In genomic region chr5:149410721-149411432, GRCh38 we compare ENCODE assay signal across 12 cellular contexts. TPM values are rescaled to one million over a fixed set of nuclear protein-coding genes. Genes with fewer than 3 reads are reported as not detected.
DNase-seq lines count a peak whose midpoint lies in the region; TF ChIP-seq lines count a peak whose summit lies in the region.
"Had no signal": no experiment of that assay in that cellular context is flagged by ENCODE, and none has a peak within 500 bp of the region (broad histone marks: within the 10 kb centered on the region; RNA-seq: fewer than 3 reads in every experiment).

No MANE protein-coding gene starts in this region.

- no peak for TF ChIP-seq EP300 in transverse colon (IDR thresholded peaks at IDR 0.05; ENCODE audit: low read depth)

- WGBS in esophagus squamous epithelium, 2 donors, result 62 to 66% methylated on average over 10 to 15 of the region's 15 CpGs
- 37 to 70% methylated on average over 5 to 15 of the region's 15 CpGs for WGBS in transverse colon (ENCODE audit: low coverage in 1 of 2), 2 donors

- H3K4me3 ChIP-seq in WI38 (ENCODE audit: low read depth, low read length) (peak overlapping the region; percentile 95), esophagus squamous epithelium (peak overlapping the region; percentile 24 to 66 (median 52)), muscle layer of duodenum (ENCODE audit: low read depth in 1 of 2, low read length in 2 of 2) (peak overlapping the region; percentile 76 to 84), transverse colon (peak overlapping the region; percentile 43 to 53 (median 50))

- H3K36me3 ChIP-seq in esophagus squamous epithelium (peaks cover 0 to 10% (median 7%) of the 10 kb centered on the region in 3 donors), muscle layer of duodenum (ENCODE audit: control insufficient read depth in 1 of 2, insufficient read depth in 2 of 2, low read length in 2 of 2) (peaks cover 13 to 39% of the 10 kb centered on the region in 2 donors), transverse colon (peaks cover 0 to 28% (median 0%) of the 10 kb centered on the region in 4 donors)

- in situ Hi-C loops in transverse colon (cut with MboI; ENCODE audit: low pct_ligation_motif_present in 1 of 4, low pct_unique_long_range_greater_than_20kb in 1 of 4, low sequenced_read_pairs in 3 of 4), result no loop called here

- DNase-seq in esophagus squamous epithelium (lab: John Stamatoyannopoulos, UW) (no peak), transverse colon (no peak), erythroblast (lab: John Stamatoyannopoulos, UW) (no peak), substantia nigra (lab: John Stamatoyannopoulos, UW) (no peak), NCI-H748 treated with DMSO at 0.1 percent for 48 hours (lab: John Stamatoyannopoulos, UW) (no peak)
- DNase-seq: NCI-H1092 treated with DMSO at 0.1 percent for 48 hours, NCI-H446, PC-3, T-cell had no signal

- TF ChIP-seq POLR2A in esophagus squamous epithelium (IDR thresholded peaks at IDR 0.05) (no peak), transverse colon (IDR thresholded peaks at IDR 0.05) (no peak), erythroblast (IDR thresholded peaks at IDR 0.05; ENCODE audit: low read length) (no peak)

- H3K4me1 ChIP-seq in esophagus squamous epithelium (peaks cover 0 to 33% (median 2%) of the 10 kb centered on the region in 3 donors), muscle layer of duodenum (ENCODE audit: control insufficient read depth in 1 of 2, insufficient read depth in 2 of 2, low read length in 2 of 2) (peaks cover 0 to 20% of the 10 kb centered on the region in 2 donors), transverse colon (peaks cover 0 to 26% (median 6%) of the 10 kb centered on the region in 4 donors)

- TF ChIP-seq CTCF in WI38 (IDR thresholded peaks at IDR 0.05; ENCODE audit: low read depth, low read length) (no peak), esophagus squamous epithelium (IDR thresholded peaks at IDR 0.05) (no peak), transverse colon (IDR thresholded peaks at IDR 0.05) (no peak)

- intact Hi-C loops in esophagus squamous epithelium (cut with DNase I), result no loop called here
- intact Hi-C loops in transverse colon (cut with DNase I; ENCODE audit: low total_unique reads), result no loop called here

- peaks cover 0 to 4% (median 0%) of the 10 kb centered on the region in 4 donors for H3K27me3 ChIP-seq in esophagus squamous epithelium
- H3K27me3 ChIP-seq in muscle layer of duodenum (ENCODE audit: low read depth, low read length), result no peaks in the 10 kb centered on the region
- H3K27me3 ChIP-seq in transverse colon, result no peaks in the 10 kb centered on the region

- no peaks in the 10 kb centered on the region for H3K9me3 ChIP-seq in esophagus squamous epithelium
- H3K9me3 ChIP-seq in muscle layer of duodenum (ENCODE audit: control insufficient read depth in 1 of 2, low read length in 2 of 2), result no peaks in the 10 kb centered on the region
- H3K9me3 ChIP-seq in transverse colon, result no peaks in the 10 kb centered on the region

- H3K27ac ChIP-seq in esophagus squamous epithelium (peak overlapping the region; percentile 69 to 90 (median 88)), muscle layer of duodenum (ENCODE audit: low read length) (peak overlapping the region; percentile 99), transverse colon (peak overlapping the region; percentile 82 to 97 (median 93)), substantia nigra (ENCODE audit: low read depth, low read length, poor library complexity, severe bottlenecking) (no peak overlapping the region)

RNA-seq across cellular contexts. Expression of gene IL17B, which starts 31.8 kb away (rescaled TPM):
- total RNA-seq in esophagus squamous epithelium (1 to 10 TPM in 3 of 4 donors, not detected in 1; 2.0 to 2.5 (median 2.1) TPM), transverse colon (not detected)
- total RNA-seq: dermis microvascular lymphatic vessel endothelial cell, PC-3, T-cell had no signal

RNA-seq across cellular contexts. Expression of gene PCYOX1L, which starts 53.0 kb away (rescaled TPM):
- total RNA-seq in esophagus squamous epithelium (1 to 10 TPM; 2.1 to 4.6 (median 3.1) TPM), transverse colon (1 to 10 TPM in 3 of 4 donors, under 1 TPM in 1; 0.75 to 5.4 (median 2.8) TPM)
